In the genomic region with DNA sequence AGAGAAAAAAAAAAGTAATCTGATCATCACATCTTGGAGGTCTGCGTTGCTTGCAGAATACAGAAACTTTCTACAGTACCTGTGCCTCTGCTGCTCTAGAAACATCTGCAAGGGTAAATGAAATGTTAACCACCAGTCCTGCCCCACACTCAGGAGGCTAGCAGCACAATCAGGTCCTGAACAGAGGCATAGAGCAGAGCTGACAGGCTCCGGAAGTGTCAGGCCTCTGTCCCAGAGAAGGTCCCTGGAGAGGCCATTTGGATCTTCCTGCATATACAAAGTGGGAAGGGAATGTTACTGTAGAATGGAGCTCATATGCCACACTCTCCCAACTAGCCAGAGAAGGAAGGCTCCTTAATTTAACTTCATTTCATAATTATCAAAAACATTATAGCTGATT, we compare ENCODE assay signal across 24 cellular contexts. TPM values are rescaled to one million over a fixed set of nuclear protein-coding genes. Genes with fewer than 3 reads are reported as not detected.
DNase-seq lines count a peak whose midpoint lies in the region; ATAC-seq and TF ChIP-seq lines count a peak whose summit lies in the region.
"Had no signal": no experiment of that assay in that cellular context is flagged by ENCODE, and none has a peak within 500 bp of the region (broad histone marks: within the 10 kb centered on the region; RNA-seq: fewer than 3 reads in every experiment).

No MANE protein-coding gene starts in this region.

- H3K9me3 ChIP-seq in BE2C (no peaks in the 10 kb centered on the region), Panc1 (ENCODE audit: control insufficient read depth, insufficient read depth, low read depth, low read length) (peaks cover 9% of the 10 kb centered on the region; the same call in 1 of the 2 replicates), heart left ventricle (peaks cover 0 to 9% (median 0%) of the 10 kb centered on the region in 12 donors), osteoblast (ENCODE audit: low read depth, low read length) (no peaks in the 10 kb centered on the region)
- H3K9me3 ChIP-seq: BLaER1, MG63 had no signal

- H3K9me3 Mint-ChIP-seq in nephron progenitor cell, result peaks cover 18% of the 10 kb centered on the region
- H3K9me3 Mint-ChIP-seq: CD8-positive, alpha-beta T cell had no signal

- H2AFZ ChIP-seq in osteoblast (ENCODE audit: low read length), result peak overlapping the region; percentile 8

- no peak for TF ChIP-seq POLR2A in heart left ventricle (IDR thresholded peaks at IDR 0.05)

- H3K36me3 ChIP-seq in BE2C, result no peaks in the 10 kb centered on the region
- H3K36me3 ChIP-seq in Panc1 (ENCODE audit: control insufficient read depth, insufficient read depth, low read length), result no peaks in the 10 kb centered on the region
- H3K36me3 ChIP-seq in heart left ventricle, result no peaks in the 10 kb centered on the region
- H3K36me3 ChIP-seq in osteoblast (ENCODE audit: insufficient read depth, low read length), result no peaks in the 10 kb centered on the region
- H3K36me3 ChIP-seq: BLaER1, MG63, SJSA1 had no signal

- H3K4me2 ChIP-seq in osteoblast (ENCODE audit: insufficient read depth, low read length), result no peak overlapping the region
- H3K4me2 ChIP-seq: A549, BLaER1 had no signal

- CTCF ChIA-PET in Panc1 (lab: Charles Lee), result no interaction called here

- intact Hi-C loops in Panc1 (cut with micrococcal nuclease; ENCODE audit: unreplicated experiment) (loop anchor here (5.0 kb wide), 1 partner anchor 76 kb away; a partner anchor contains a TSS), heart left ventricle (cut with DNase I) (loop anchor here in 1 of 10 donors (5.0 kb wide), 1 partner anchor 54 kb away; no protein-coding TSS in a partner anchor), dorsolateral prefrontal cortex (cut with DNase I) (loop anchor here in 1 of 2 donors (5.0 kb wide), 1 partner anchor 474 kb away; a partner anchor contains a TSS)

- H3K27ac Mint-ChIP-seq in nephron progenitor cell, result no peak overlapping the region
- H3K27ac Mint-ChIP-seq: CD8-positive, alpha-beta T cell had no signal

- H3K4me1 ChIP-seq in BE2C (peaks cover 26% of the 10 kb centered on the region), Panc1 (ENCODE audit: control insufficient read depth, insufficient read depth, low read length) (peaks cover 36% of the 10 kb centered on the region), heart left ventricle (peaks cover 0 to 41% (median 30%) of the 10 kb centered on the region in 12 donors), osteoblast (ENCODE audit: insufficient read depth, low read length) (peaks cover 5% of the 10 kb centered on the region)

- no TSS peak for BruUV-seq in Panc1 (replicated peaks; lab: Mats Ljungman, UMichigan)

- TF ChIP-seq CTCF in BE2C (IDR thresholded peaks at IDR 0.05; ENCODE audit: low read depth, low read length) (no peak), Panc1 (IDR thresholded peaks at IDR 0.05) (no peak), heart left ventricle (IDR thresholded peaks at IDR 0.05) (no peak), osteoblast (IDR thresholded peaks at IDR 0.05; ENCODE audit: extremely low read depth, low read depth, low read length) (no peak), nephron progenitor cell (IDR thresholded peaks at IDR 0.05) (no peak), dorsolateral prefrontal cortex (IDR thresholded peaks at IDR 0.05 in 54 of 56, conservative IDR thresholded peaks at IDR 0.05 in 2 of 56; ENCODE audit: low read depth in 1 of 56, partially characterized antibody in 56 of 56) (no peak)

- H3K4me1 Mint-ChIP-seq in nephron progenitor cell, result peaks cover 3% of the 10 kb centered on the region

- DNase-seq in BE2C, result peak; percentile 78
- DNase-seq in Panc1 (ENCODE audit: low read depth, low spot score), result no peak
- DNase-seq in heart left ventricle, result peak in 3 of 5 donors; percentile 22 to 38 (median 28)
- DNase-seq in osteoblast (ENCODE audit: insufficient read length, low spot score, missing footprints), result no peak
- no peak for DNase-seq in nephron progenitor cell
- DNase-seq in dorsolateral prefrontal cortex, result no peak
- DNase-seq in ecto neural progenitor cell (ENCODE audit: low spot score), result no peak
- no peak for DNase-seq in NCI-H2107 (lab: John Stamatoyannopoulos, UW)
- DNase-seq: Calu3; CD8-positive, alpha-beta T cell; DMS53; EL; Kasumi-1; MG63; NCI-H1105; NCI-H1694; NCI-H2081 treated with DMSO at 0.1 percent for 48 hours; NCI-H2227 treated with DMSO at 0.1 percent for 48 hours; NCI-H524; PC-3 had no signal

- 25 to 61% (median 40%) methylated on average over 2 of the region's 2 CpGs for WGBS in heart left ventricle, 4 donors

- H3K27me3 Mint-ChIP-seq in nephron progenitor cell (ENCODE audit: low read depth, poor library complexity), result peaks cover 95% of the 10 kb centered on the region

- POLR2A ChIA-PET in Panc1 (lab: Charles Lee), result no interaction called here

- H3K4me3 Mint-ChIP-seq in nephron progenitor cell, result no peak overlapping the region
- H3K4me3 Mint-ChIP-seq: CD8-positive, alpha-beta T cell had no signal

- no peaks in the 10 kb centered on the region for H3K79me2 ChIP-seq in osteoblast (ENCODE audit: insufficient read depth, low read length)

- no peaks in the 10 kb centered on the region for H4K20me1 ChIP-seq in osteoblast (ENCODE audit: insufficient read depth, low read length)
- H4K20me1 ChIP-seq: BLaER1 had no signal

- H3K36me3 Mint-ChIP-seq in nephron progenitor cell (ENCODE audit: low read depth), result no peaks in the 10 kb centered on the region
- H3K36me3 Mint-ChIP-seq: CD8-positive, alpha-beta T cell had no signal

- in situ Hi-C loops in Panc1 (cut with HindIII; ENCODE audit: low pct_unique_long_range_greater_than_20kb, low sequenced_read_pairs), result no loop called here

- no peak overlapping the region for H3K4me3 ChIP-seq in BE2C (ENCODE audit: low read depth, low read length)
- no peak overlapping the region for H3K4me3 ChIP-seq in Panc1 (ENCODE audit: low read depth in 2 of 2, low read length in 2 of 2)
- H3K4me3 ChIP-seq in heart left ventricle, result no peak overlapping the region
- no peak overlapping the region for H3K4me3 ChIP-seq in osteoblast (ENCODE audit: insufficient read depth, low read length)
- no peak overlapping the region for H3K4me3 ChIP-seq in dorsolateral prefrontal cortex
- H3K4me3 ChIP-seq: A549, BLaER1, MG63, SJSA1 had no signal

- H3K27ac ChIP-seq in Panc1 (ENCODE audit: low read length) (peak overlapping the region; percentile 98), heart left ventricle (peak overlapping the region; percentile 8 to 76 (median 61)), osteoblast (ENCODE audit: low read depth, low read length) (no peak overlapping the region), dorsolateral prefrontal cortex (no peak overlapping the region)
- H3K27ac ChIP-seq: A549, BLaER1, RWPE1, SJSA1 had no signal

- H3K27me3 ChIP-seq in BE2C, result no peaks in the 10 kb centered on the region
- H3K27me3 ChIP-seq in Panc1 (ENCODE audit: control insufficient read depth, insufficient read depth, low read length), result no peaks in the 10 kb centered on the region
- no peaks in the 10 kb centered on the region for H3K27me3 ChIP-seq in heart left ventricle
- H3K27me3 ChIP-seq in osteoblast (ENCODE audit: insufficient read depth, low read length), result no peaks in the 10 kb centered on the region
- no peaks in the 10 kb centered on the region for H3K27me3 ChIP-seq in dorsolateral prefrontal cortex
- H3K27me3 ChIP-seq: MG63 had no signal

- no peak; the same call in 1 of the 2 replicates for ATAC-seq in Panc1
- peak; percentile 66 to 76 (median 69) for ATAC-seq in heart left ventricle
- ATAC-seq: A549; CD8-positive, alpha-beta T cell; PC-3 had no signal

RNA-seq across cellular contexts. Expression of a gene that starts 7.2 kb away (rescaled TPM):
- 36.0 TPM for polyA plus RNA-seq in BE2C (2012; ENCODE audit: insufficient read depth, insufficient read length, low read depth)
- total RNA-seq in Panc1 (2021; ENCODE audit: unreplicated experiment) (20.2 TPM), heart left ventricle (1 to 10 TPM; 1.9 to 4.8 (median 3.4) TPM), osteoblast (0.72 and 0.88 TPM in 2 replicates), dorsolateral prefrontal cortex (10 to 100 TPM in 89 of 120 experiments, 1 to 10 TPM in 31; 5.8 to 21.5 (median 11.8) TPM)
- polyA plus RNA-seq in Panc1 (2012; ENCODE audit: insufficient read length), result 20.9 TPM
- polyA plus RNA-seq in heart left ventricle, result 1 to 10 TPM in 1 of 2 donors, under 1 TPM in 1; 0.72 to 3.8 TPM
- total RNA-seq: SJSA1 had no signal

Comparison
In these comparisons a context has a peak if more than half of its experiments do, and no peak if none do; other contexts are left out.
1. DNase-seq: peak in BE2C (single experiment) and heart left ventricle (3 of 5); none in Panc1 (single experiment), osteoblast (single experiment), nephron progenitor cell (single experiment), dorsolateral prefrontal cortex (0 of 10), ecto neural progenitor cell (single experiment) and NCI-H2107 (single experiment).
2. H3K27ac ChIP-seq: peak in Panc1 (single experiment) and heart left ventricle (12 of 12); none in osteoblast (single experiment) and dorsolateral prefrontal cortex (0 of 59).